In the genomic region with DNA sequence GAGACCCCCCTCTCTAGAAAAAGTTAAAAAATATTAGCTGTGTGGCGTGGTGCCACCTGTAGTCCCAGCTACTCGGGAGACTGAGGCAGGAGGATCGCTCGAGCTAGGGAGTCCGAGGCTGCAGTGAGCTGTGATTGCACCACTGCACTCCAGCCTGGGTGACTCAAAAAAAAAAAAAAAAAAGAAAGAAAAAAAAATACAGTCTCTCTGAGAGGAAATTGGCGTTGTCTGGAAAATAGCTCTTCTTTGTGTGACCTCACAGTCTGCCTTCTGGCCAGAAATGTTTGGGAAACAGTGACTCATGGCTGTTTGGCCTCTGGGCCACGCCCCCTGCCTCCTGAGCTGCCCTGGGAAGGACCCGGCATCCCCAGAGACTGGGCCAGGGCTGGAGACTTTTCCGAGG, we compare ENCODE assay signal across 1 cellular context.
TF ChIP-seq lines count a peak whose summit lies in the region.

No MANE protein-coding gene starts in this region.

TF ChIP-seq in HepG2, 621 proteins besides CTCF, POLR2A, EP300 and RAD21 (continued from another document and continues in another):
- no peak for TF ChIP-seq ZNF703 (CRISPR knock-in tag; IDR thresholded peaks at IDR 0.05; ENCODE audit: borderline replicate concordance)
- TF ChIP-seq JUN (CRISPR knock-in tag; IDR thresholded peaks at IDR 0.05) = peak; percentile 51; the same call in 1 of the 2 replicates
- TF ChIP-seq, protein P1, sequence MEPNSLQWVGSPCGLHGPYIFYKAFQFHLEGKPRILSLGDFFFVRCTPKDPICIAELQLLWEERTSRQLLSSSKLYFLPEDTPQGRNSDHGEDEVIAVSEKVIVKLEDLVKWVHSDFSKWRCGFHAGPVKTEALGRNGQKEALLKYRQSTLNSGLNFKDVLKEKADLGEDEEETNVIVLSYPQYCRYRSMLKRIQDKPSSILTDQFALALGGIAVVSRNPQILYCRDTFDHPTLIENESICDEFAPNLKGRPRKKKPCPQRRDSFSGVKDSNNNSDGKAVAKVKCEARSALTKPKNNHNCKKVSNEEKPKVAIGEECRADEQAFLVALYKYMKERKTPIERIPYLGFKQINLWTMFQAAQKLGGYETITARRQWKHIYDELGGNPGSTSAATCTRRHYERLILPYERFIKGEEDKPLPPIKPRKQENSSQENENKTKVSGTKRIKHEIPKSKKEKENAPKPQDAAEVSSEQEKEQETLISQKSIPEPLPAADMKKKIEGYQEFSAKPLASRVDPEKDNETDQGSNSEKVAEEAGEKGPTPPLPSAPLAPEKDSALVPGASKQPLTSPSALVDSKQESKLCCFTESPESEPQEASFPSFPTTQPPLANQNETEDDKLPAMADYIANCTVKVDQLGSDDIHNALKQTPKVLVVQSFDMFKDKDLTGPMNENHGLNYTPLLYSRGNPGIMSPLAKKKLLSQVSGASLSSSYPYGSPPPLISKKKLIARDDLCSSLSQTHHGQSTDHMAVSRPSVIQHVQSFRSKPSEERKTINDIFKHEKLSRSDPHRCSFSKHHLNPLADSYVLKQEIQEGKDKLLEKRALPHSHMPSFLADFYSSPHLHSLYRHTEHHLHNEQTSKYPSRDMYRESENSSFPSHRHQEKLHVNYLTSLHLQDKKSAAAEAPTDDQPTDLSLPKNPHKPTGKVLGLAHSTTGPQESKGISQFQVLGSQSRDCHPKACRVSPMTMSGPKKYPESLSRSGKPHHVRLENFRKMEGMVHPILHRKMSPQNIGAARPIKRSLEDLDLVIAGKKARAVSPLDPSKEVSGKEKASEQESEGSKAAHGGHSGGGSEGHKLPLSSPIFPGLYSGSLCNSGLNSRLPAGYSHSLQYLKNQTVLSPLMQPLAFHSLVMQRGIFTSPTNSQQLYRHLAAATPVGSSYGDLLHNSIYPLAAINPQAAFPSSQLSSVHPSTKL (CRISPR knock-in tag; IDR thresholded peaks at IDR 0.05) = peak; percentile 78
- TF ChIP-seq ZBTB1 (CRISPR knock-in tag; IDR thresholded peaks at IDR 0.05; ENCODE audit: borderline replicate concordance) = no peak
- no peak for TF ChIP-seq ZNF335 (CRISPR knock-in tag; IDR thresholded peaks at IDR 0.05)
- TF ChIP-seq PHB2 (IDR thresholded peaks at IDR 0.05; ENCODE audit: partially characterized antibody) = no peak
- no peak for TF ChIP-seq SRF (IDR thresholded peaks at IDR 0.05; ENCODE audit: low read depth, low read length)
- 0 out of 2 replicates have a peak, but pooled peaks have one; percentile 39 for TF ChIP-seq ZNF556 (CRISPR knock-in tag; IDR thresholded peaks at IDR 0.05; ENCODE audit: borderline replicate concordance)
- TF ChIP-seq BHLHE40 (IDR thresholded peaks at IDR 0.05; ENCODE audit: low read length) = no peak
- no peak for TF ChIP-seq ZNF646 (CRISPR knock-in tag; IDR thresholded peaks at IDR 0.05)
- no peak for TF ChIP-seq TBP (CRISPR knock-in tag; IDR thresholded peaks at IDR 0.05)
- TF ChIP-seq SIN3A (IDR thresholded peaks at IDR 0.05; ENCODE audit: borderline replicate concordance, low read depth, low read length) = no peak
- TF ChIP-seq, protein P2, sequence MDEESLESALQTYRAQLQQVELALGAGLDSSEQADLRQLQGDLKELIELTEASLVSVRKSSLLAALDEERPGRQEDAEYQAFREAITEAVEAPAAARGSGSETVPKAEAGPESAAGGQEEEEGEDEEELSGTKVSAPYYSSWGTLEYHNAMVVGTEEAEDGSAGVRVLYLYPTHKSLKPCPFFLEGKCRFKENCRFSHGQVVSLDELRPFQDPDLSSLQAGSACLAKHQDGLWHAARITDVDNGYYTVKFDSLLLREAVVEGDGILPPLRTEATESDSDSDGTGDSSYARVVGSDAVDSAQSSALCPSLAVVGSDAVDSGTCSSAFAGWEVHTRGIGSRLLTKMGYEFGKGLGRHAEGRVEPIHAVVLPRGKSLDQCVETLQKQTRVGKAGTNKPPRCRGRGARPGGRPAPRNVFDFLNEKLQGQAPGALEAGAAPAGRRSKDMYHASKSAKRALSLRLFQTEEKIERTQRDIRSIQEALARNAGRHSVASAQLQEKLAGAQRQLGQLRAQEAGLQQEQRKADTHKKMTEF (CRISPR knock-in tag; IDR thresholded peaks at IDR 0.05) = 0 out of 2 replicates have a peak, but pooled peaks have one; percentile 46
- no peak for TF ChIP-seq ZNF724P (CRISPR knock-in tag; IDR thresholded peaks at IDR 0.05; ENCODE audit: borderline replicate concordance)
- TF ChIP-seq ZNF83 (CRISPR knock-in tag; IDR thresholded peaks at IDR 0.05; ENCODE audit: borderline replicate concordance) = no peak
- TF ChIP-seq JUND (CRISPR knock-in tag; IDR thresholded peaks at IDR 0.05) = peak; percentile 77
- no peak for TF ChIP-seq CAMTA2 (CRISPR knock-in tag; IDR thresholded peaks at IDR 0.05; ENCODE audit: borderline replicate concordance)
- TF ChIP-seq GATAD2A (CRISPR knock-in tag; IDR thresholded peaks at IDR 0.05) = peak; percentile 47; the same call in 1 of the 2 replicates
- no peak for TF ChIP-seq MEF2D (CRISPR knock-in tag; IDR thresholded peaks at IDR 0.05)
- TF ChIP-seq ESRRA (CRISPR knock-in tag; IDR thresholded peaks at IDR 0.05; ENCODE audit: low read depth) = no peak
- TF ChIP-seq ZNF770 (CRISPR knock-in tag; IDR thresholded peaks at IDR 0.05) = peak; percentile 98
- peak; percentile 28; the same call in 1 of the 2 replicates for TF ChIP-seq BCL6 (CRISPR knock-in tag; IDR thresholded peaks at IDR 0.05)
- TF ChIP-seq, protein P3, sequence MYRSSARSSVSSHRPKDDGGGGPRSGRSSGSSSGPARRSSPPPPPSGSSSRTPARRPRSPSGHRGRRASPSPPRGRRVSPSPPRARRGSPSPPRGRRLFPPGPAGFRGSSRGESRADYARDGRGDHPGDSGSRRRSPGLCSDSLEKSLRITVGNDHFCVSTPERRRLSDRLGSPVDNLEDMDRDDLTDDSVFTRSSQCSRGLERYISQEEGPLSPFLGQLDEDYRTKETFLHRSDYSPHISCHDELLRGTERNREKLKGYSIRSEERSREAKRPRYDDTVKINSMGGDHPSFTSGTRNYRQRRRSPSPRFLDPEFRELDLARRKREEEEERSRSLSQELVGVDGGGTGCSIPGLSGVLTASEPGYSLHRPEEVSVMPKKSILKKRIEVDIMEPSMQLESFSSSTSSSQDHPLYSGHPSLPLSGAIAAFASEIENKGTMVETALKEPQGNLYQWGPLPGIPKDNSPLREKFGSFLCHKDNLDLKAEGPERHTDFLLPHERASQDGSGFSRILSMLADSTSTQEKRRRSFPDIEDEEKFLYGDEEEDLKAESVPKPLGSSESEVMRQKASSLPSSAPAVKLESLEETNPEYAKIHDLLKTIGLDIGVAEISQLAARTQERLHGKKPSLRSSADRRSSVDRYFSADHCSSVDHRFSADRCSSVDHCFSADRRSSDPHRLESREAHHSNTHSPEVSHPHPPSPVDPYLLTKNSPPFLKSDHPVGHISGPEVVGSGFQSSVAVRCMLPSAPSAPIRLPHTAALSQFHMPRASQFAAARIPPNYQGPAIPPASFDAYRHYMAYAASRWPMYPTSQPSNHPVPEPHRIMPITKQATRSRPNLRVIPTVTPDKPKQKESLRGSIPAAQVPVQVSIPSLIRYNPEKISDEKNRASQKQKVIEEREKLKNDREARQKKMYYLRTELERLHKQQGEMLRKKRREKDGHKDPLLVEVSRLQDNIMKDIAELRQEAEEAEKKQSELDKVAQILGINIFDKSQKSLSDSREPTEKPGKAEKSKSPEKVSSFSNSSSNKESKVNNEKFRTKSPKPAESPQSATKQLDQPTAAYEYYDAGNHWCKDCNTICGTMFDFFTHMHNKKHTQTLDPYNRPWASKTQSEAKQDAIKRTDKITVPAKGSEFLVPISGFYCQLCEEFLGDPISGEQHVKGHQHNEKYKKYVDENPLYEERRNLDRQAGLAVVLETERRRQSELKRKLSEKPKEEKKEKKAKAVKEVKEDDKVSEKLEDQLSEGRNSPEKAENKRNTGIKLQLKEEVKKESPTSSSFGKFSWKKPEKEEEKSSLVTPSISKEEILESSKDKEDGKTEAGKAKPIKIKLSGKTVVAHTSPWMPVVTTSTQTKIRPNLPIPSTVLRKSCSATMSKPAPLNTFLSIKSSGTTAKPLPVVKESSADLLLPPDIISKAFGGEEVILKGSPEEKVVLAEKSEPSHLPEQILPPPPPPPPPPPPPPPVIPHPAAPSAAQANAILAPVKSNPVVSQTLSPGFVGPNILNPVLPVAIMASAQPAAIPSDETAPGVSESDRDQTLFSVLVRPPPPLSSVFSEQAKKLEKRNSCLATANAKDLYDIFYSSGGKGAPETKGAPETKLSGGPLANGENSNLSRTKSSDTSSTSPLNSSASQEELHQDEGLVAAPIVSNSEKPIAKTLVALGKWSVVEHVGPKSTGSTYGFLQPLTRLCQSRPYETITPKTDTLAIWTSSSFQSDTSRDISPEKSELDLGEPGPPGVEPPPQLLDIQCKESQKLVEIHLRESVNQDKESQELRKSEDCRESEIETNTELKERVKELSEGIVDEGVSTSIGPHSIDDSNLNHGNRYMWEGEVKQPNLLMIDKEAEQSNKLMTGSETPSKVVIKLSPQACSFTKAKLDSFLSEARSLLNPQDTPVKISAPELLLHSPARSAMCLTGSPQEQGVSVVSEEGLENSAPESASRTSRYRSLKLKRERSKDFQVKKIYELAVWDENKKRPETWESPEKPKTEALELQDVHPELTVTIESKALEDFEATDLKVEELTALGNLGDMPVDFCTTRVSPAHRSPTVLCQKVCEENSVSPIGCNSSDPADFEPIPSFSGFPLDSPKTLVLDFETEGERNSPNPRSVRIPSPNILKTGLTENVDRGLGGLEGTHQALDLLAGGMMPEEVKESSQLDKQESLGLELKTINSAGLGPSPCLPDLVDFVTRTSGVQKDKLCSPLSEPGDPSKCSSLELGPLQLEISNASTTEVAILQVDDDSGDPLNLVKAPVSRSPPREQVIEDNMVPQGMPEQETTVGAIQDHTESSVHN (CRISPR knock-in tag; IDR thresholded peaks at IDR 0.05) = no peak
- no peak for TF ChIP-seq KLF16 (CRISPR knock-in tag; IDR thresholded peaks at IDR 0.05)
- TF ChIP-seq MIXL1 (CRISPR knock-in tag; IDR thresholded peaks at IDR 0.05) = no peak
- TF ChIP-seq ZSCAN22 (CRISPR knock-in tag; IDR thresholded peaks at IDR 0.05) = no peak
- TF ChIP-seq POLR2AphosphoS5 (IDR thresholded peaks at IDR 0.05; ENCODE audit: low read depth, low read length) = peak; percentile 27; the same call in 1 of the 2 replicates
- no peak for TF ChIP-seq MIER3 (CRISPR knock-in tag; IDR thresholded peaks at IDR 0.05; ENCODE audit: borderline replicate concordance)
- TF ChIP-seq MXI1 (IDR thresholded peaks at IDR 0.05; ENCODE audit: borderline replicate concordance, low read depth, low read length) = peak; percentile 41; the same call in 1 of the 3 replicates
- peak; percentile 48; the same call in 1 of the 2 replicates for TF ChIP-seq JUNB (CRISPR knock-in tag; IDR thresholded peaks at IDR 0.05; ENCODE audit: borderline replicate concordance)
- no peak for TF ChIP-seq EHMT2 (IDR thresholded peaks at IDR 0.05; ENCODE audit: borderline replicate concordance, low read depth, low read length)
- no peak for TF ChIP-seq HOXA5 (CRISPR knock-in tag; IDR thresholded peaks at IDR 0.05)
- no peak for TF ChIP-seq NR3C1 (CRISPR knock-in tag; IDR thresholded peaks at IDR 0.05)
- TF ChIP-seq CEBPG (CRISPR knock-in tag; IDR thresholded peaks at IDR 0.05) = peak; percentile 57
- TF ChIP-seq TEAD3 (CRISPR knock-in tag; optimal IDR thresholded peaks at IDR 0.05; ENCODE audit: borderline replicate concordance) = peak; percentile 59
